In the genomic region with DNA sequence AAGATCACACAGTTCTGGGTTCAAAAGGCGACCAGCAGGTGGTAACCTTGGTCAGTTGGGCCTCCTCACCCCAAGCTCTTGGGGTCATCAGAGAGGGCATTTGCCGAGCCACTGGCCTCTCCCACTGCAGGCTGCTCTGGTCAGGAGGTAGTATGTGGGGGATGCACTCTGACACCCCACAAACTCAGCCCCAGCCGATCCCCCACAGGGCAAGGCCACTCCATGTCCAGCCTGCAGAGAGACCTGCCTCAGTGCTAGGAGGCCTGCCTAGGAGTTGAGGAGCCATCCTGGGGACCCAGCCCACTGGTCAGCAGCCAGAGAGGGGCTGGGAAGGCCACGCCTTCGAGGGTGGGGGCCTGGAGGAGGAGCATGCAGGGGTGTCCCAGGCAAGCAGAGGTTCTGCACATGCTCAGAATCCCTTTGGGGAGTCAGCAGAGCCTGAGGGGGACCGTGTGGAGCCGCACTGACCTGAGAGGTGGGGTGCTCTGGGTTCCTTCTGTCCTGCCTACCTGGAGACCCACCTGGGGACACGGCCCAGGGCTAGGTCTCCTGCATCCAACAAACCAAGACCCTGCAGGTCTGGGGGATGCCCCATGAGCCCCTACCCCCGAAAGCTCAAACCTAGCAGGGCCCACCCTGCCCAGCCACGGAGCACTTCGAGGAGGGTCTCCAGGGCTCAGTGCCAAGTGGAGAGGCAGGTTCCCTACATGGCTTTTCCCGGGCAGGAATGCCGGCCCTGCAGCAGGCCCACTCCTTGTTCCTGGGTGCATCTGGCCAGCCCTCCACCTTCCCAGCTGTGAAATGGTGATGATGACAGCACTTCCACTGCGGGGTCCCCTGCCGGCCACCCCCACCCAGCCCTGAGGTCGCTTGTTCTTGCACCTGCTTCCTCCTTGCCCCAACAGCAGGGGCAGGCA, we compare ENCODE assay signal across 16 cellular contexts. TPM values are rescaled to one million over a fixed set of nuclear protein-coding genes. Genes with fewer than 3 reads are reported as not detected.
DNase-seq lines count a peak whose midpoint lies in the region; ATAC-seq and TF ChIP-seq lines count a peak whose summit lies in the region.
"Had no signal": no experiment of that assay in that cellular context is flagged by ENCODE, and none has a peak within 500 bp of the region (broad histone marks: within the 10 kb centered on the region; RNA-seq: fewer than 3 reads in every experiment).

No MANE protein-coding gene starts in this region.

- no peak for TF ChIP-seq CTCF in heart left ventricle (IDR thresholded peaks at IDR 0.05)
- TF ChIP-seq CTCF in spleen (IDR thresholded peaks at IDR 0.05 in 8 of 11, conservative IDR thresholded peaks at IDR 0.05 in 3 of 11), result no peak

- ATAC-seq in heart left ventricle (no peak), HG03354 (IDR thresholded peaks at IDR 0.05; ENCODE audit: poor library complexity, severe bottlenecking, unreplicated experiment) (no peak)

- no peaks in the 10 kb centered on the region for H3K27me3 Mint-ChIP-seq in activated CD4-positive, alpha-beta memory T cell treated with anti-CD3 and anti-CD28 coated beads, Interleukin-2, amount 10 ng/mL, durations not matched to agents 7 days and 5 days
- H3K27me3 Mint-ChIP-seq: memory B cell had no signal

- WGBS in heart left ventricle, 4 donors, result 80 to 85% (median 83%) methylated on average over 11 to 16 of the region's 16 CpGs
- WGBS in spleen, 5 donors, result 46 to 93% (median 73%) methylated on average over 9 to 16 of the region's 16 CpGs

- no peaks in the 10 kb centered on the region for H3K36me3 ChIP-seq in heart left ventricle
- no peaks in the 10 kb centered on the region for H3K36me3 ChIP-seq in spleen

- no peak overlapping the region for H3K4me3 Mint-ChIP-seq in activated CD4-positive, alpha-beta memory T cell treated with anti-CD3 and anti-CD28 coated beads, Interleukin-2, amount 10 ng/mL, durations not matched to agents 7 days and 5 days
- H3K4me3 Mint-ChIP-seq: memory B cell had no signal

- CTCF ChIA-PET in activated CD4-positive, alpha-beta memory T cell treated with anti-CD3 and anti-CD28 coated beads, Interleukin-2, amount 10 ng/mL, durations not matched to agents 7 days and 5 days (lab: Charles Lee), result no interaction called here

- TF ChIP-seq POLR2A in heart left ventricle (IDR thresholded peaks at IDR 0.05) (no peak), spleen (IDR thresholded peaks at IDR 0.05) (no peak)

- H3K4me3 ChIP-seq in heart left ventricle (no peak overlapping the region), spleen (no peak overlapping the region)
- H3K4me3 ChIP-seq: testis had no signal

- peaks cover 0 to 3% (median 0%) of the 10 kb centered on the region in 12 donors for H3K4me1 ChIP-seq in heart left ventricle
- peaks cover 0 to 17% (median 6%) of the 10 kb centered on the region in 6 donors for H3K4me1 ChIP-seq in spleen

- no peaks in the 10 kb centered on the region for H3K9me3 Mint-ChIP-seq in activated CD4-positive, alpha-beta memory T cell treated with anti-CD3 and anti-CD28 coated beads, Interleukin-2, amount 10 ng/mL, durations not matched to agents 7 days and 5 days
- H3K9me3 Mint-ChIP-seq: memory B cell had no signal

- peak; percentile 55 for DNase-seq in activated effector memory CD4-positive, alpha-beta T cell treated with anti-CD3 and anti-CD28 coated beads, Interleukin-2, amount 50 U/mL, for 16 hours
- DNase-seq in activated effector memory CD4-positive, alpha-beta T cell treated with Interleukin-2 at 50 U/mL for 16 hours, result no peak
- peak; percentile 14 for DNase-seq in activated CD4-positive, alpha-beta memory T cell treated with anti-CD3 and anti-CD28 coated beads, Interleukin-2, amount 10 ng/mL, durations not matched to agents 7 days and 5 days
- DNase-seq in heart left ventricle (peak; percentile 5 to 40 (median 17)), spleen (peak; percentile 70), substantia nigra (lab: John Stamatoyannopoulos, UW) (no peak), AG08395 (ENCODE audit: low spot score) (no peak)
- DNase-seq: DMS 273 treated with DMSO at 0.1 percent for 48 hours, NCI-H1694, NCI-H526, testis had no signal

- H3K9me3 ChIP-seq in heart left ventricle (no peaks in the 10 kb centered on the region), spleen (no peaks in the 10 kb centered on the region)
- H3K9me3 ChIP-seq: testis had no signal

- intact Hi-C loops in heart left ventricle (cut with DNase I) (loop anchor here in 2 of 10 donors (5.0 to 10.0 kb wide), 3 partner anchors 139 to 254 kb away; no protein-coding TSS in a partner anchor), spleen (cut with DNase I; ENCODE audit: low total_unique reads) (no loop called here)

- H3K27me3 ChIP-seq in heart left ventricle (no peaks in the 10 kb centered on the region), spleen (replicated peaks in 1 of 7) (no peaks in the 10 kb centered on the region)
- H3K27me3 ChIP-seq: testis had no signal

- H3K36me3 Mint-ChIP-seq in activated CD4-positive, alpha-beta memory T cell treated with anti-CD3 and anti-CD28 coated beads, Interleukin-2, amount 10 ng/mL, durations not matched to agents 7 days and 5 days (ENCODE audit: low read depth), result no peaks in the 10 kb centered on the region
- H3K36me3 Mint-ChIP-seq: memory B cell had no signal

- H3K4me1 Mint-ChIP-seq in activated CD4-positive, alpha-beta memory T cell treated with anti-CD3 and anti-CD28 coated beads, Interleukin-2, amount 10 ng/mL, durations not matched to agents 7 days and 5 days, result peaks cover 7% of the 10 kb centered on the region
- H3K4me1 Mint-ChIP-seq: memory B cell had no signal

- H3K27ac ChIP-seq in heart left ventricle (no peak overlapping the region), spleen (no peak overlapping the region), substantia nigra (ENCODE audit: low read depth, low read length, poor library complexity, severe bottlenecking) (no peak overlapping the region)
- H3K27ac ChIP-seq: KMS-11, testis had no signal

- POLR2A ChIA-PET in activated CD4-positive, alpha-beta memory T cell treated with anti-CD3 and anti-CD28 coated beads, Interleukin-2, amount 10 ng/mL, durations not matched to agents 7 days and 5 days (lab: Charles Lee), result no interaction called here

- no peak overlapping the region for H3K27ac Mint-ChIP-seq in activated CD4-positive, alpha-beta memory T cell treated with anti-CD3 and anti-CD28 coated beads, Interleukin-2, amount 10 ng/mL, durations not matched to agents 7 days and 5 days
- H3K27ac Mint-ChIP-seq: memory B cell had no signal

RNA-seq across cellular contexts. Expression of gene RASGEF1A, which starts 58.5 kb away (rescaled TPM):
- total RNA-seq in activated CD4-positive, alpha-beta memory T cell treated with anti-CD3 and anti-CD28 coated beads, Interleukin-2, amount 10 ng/mL, durations not matched to agents 7 days and 5 days, result 1 to 10 TPM; 4.4 to 6.6 TPM
- total RNA-seq in heart left ventricle, result 1 to 10 TPM in 6 of 9 donors, under 1 TPM in 3; 0.49 to 5.1 (median 1.4) TPM
- under 1 TPM; 0.14 to 0.42 TPM for polyA plus RNA-seq in heart left ventricle
- 1 to 10 TPM; 2.5 to 7.1 (median 3.6) TPM for total RNA-seq in spleen
- polyA plus RNA-seq in spleen, result 1 to 10 TPM; 1.9 to 3.1 (median 2.1) TPM
- total RNA-seq: H4, RPMI7951 had no signal

Comparison
In these comparisons a context has a peak if more than half of its experiments do, and no peak if none do; other contexts are left out.
1. DNase-seq: peak in activated effector memory CD4-positive, alpha-beta T cell treated with anti-CD3 and anti-CD28 coated beads, Interleukin-2, amount 50 U/mL, for 16 hours (single experiment), activated CD4-positive, alpha-beta memory T cell treated with anti-CD3 and anti-CD28 coated beads, Interleukin-2, amount 10 ng/mL, durations not matched to agents 7 days and 5 days (single experiment), heart left ventricle (5 of 5) and spleen (single experiment); none in activated effector memory CD4-positive, alpha-beta T cell treated with Interleukin-2 at 50 U/mL for 16 hours (single experiment), substantia nigra (0 of 49) and AG08395 (single experiment).